15 cellular contexts compared by ENCODE assay signal in genomic region chr4:11252149-11252548, GRCh38.
DNase-seq lines count a peak whose midpoint lies in the region; ATAC-seq, FAIRE-seq and TF ChIP-seq lines count a peak whose summit lies in the region.
"Had no signal": no experiment of that assay in that cellular context is flagged by ENCODE, and none has a peak within 500 bp of the region (broad histone marks: within the 10 kb centered on the region; RNA-seq: fewer than 3 reads in every experiment).

No MANE protein-coding gene starts in this region.

- no peak overlapping the region for H3K56ac ChIP-seq in H1 (replicated peaks; ENCODE audit: insufficient read length, low read depth, low read length)

- H4K5ac ChIP-seq in H1 (ENCODE audit: insufficient read length, low read depth, low read length) = no peak overlapping the region

- H3K27me3 ChIP-seq in H1 (replicated peaks in 1 of 4; ENCODE audit: control insufficient read depth in 3 of 4, extremely low read depth in 1 of 4, insufficient read depth in 3 of 4, low read length in 3 of 4) = no peaks in the 10 kb centered on the region
- H3K27me3 ChIP-seq: BLaER1 treated with 17β-estradiol and CSF1 and Interleukin-3, amounts not matched to agents 10 nM and 100 nM; SJSA1 had no signal

- no peak overlapping the region for H4K91ac ChIP-seq in H1 (replicated peaks; ENCODE audit: insufficient read length, low read length)

- TF ChIP-seq RAD21 in H1 (IDR thresholded peaks at IDR 0.05 in 1 of 2, conservative IDR thresholded peaks at IDR 0.05 in 1 of 2; ENCODE audit: low read depth in 2 of 2, low read length in 2 of 2) = peak; percentile 34 to 49; a peak in 3 of 4 replicates

- peak overlapping the region; percentile 2 for H3K27ac Mint-ChIP-seq in stimulated activated naive B cell treated with anti-CD40 and anti-IgM and Interleukin-4, amounts not matched to agents 10 μg/mL and 1 μg/mL and 100 μg/mL, for 72 hours
- H3K27ac Mint-ChIP-seq in effector memory CD8-positive, alpha-beta T cell = no peak overlapping the region

- no peak overlapping the region for H3K4me2 ChIP-seq in H1 (ENCODE audit: insufficient read depth in 1 of 2, low read depth in 2 of 2, low read length in 2 of 2)
- H3K4me2 ChIP-seq: BLaER1 treated with 17β-estradiol and CSF1 and Interleukin-3, amounts not matched to agents 10 nM and 100 nM had no signal

- H3K79me1 ChIP-seq in H1 (ENCODE audit: low read depth, low read length) = no peaks in the 10 kb centered on the region

- DNase-seq in H1 (ENCODE audit: low read depth in 1 of 2, low spot score in 2 of 2) (no peak), OCI-M1 (lab: John Stamatoyannopoulos, UW) (no peak)
- DNase-seq in stimulated activated naive B cell treated with anti-CD40 and anti-IgM and Interleukin-4, amounts not matched to agents 10 μg/mL and 1 μg/mL and 100 μg/mL, for 72 hours = no peak
- no peak for DNase-seq in effector memory CD8-positive, alpha-beta T cell
- DNase-seq: DMS 273 treated with DMSO at 0.1 percent for 48 hours, Kasumi-1, NCI-H1417 treated with DMSO at 0.1 percent for 48 hours, NCI-H2081 treated with DMSO at 0.1 percent for 48 hours, NCI-H774, T-helper 9 cell had no signal

- no peak overlapping the region for H3K27ac ChIP-seq in H1 (ENCODE audit: low read depth, low read length)
- H3K27ac ChIP-seq: BLaER1 treated with 17β-estradiol and CSF1 and Interleukin-3, amounts not matched to agents 10 nM and 100 nM; SJSA1 had no signal

- H4K20me1 ChIP-seq in H1 (replicated peaks in 1 of 2; ENCODE audit: control insufficient read depth in 1 of 2, insufficient read depth in 2 of 2, low read length in 2 of 2) = no peaks in the 10 kb centered on the region
- H4K20me1 ChIP-seq: BLaER1 treated with 17β-estradiol and CSF1 and Interleukin-3, amounts not matched to agents 10 nM and 100 nM had no signal

- no peak overlapping the region for H3K18ac ChIP-seq in H1 (ENCODE audit: extremely low read depth, low read length)

- no peak overlapping the region for H2BK120ac ChIP-seq in H1 (replicated peaks; ENCODE audit: low read depth, low read length)

- no peak for FAIRE-seq in H1 (lab: Jason Lieb, UNC)

- H3K4ac ChIP-seq in H1 (replicated peaks; ENCODE audit: insufficient read length, low read depth, low read length) = no peak overlapping the region

- no peak overlapping the region for H2BK5ac ChIP-seq in H1 (ENCODE audit: low read depth, low read length)

- H2BK20ac ChIP-seq in H1 (ENCODE audit: low read length) = no peak overlapping the region

- 90% methylated on average over 3 of the region's 3 CpGs; no CpG with 5 or more reads in 1 of the 2 experiments for WGBS in H1 (ENCODE audit: extremely low coverage in 1 of 2, insufficient coverage in 1 of 2, insufficient read length in 1 of 2, insufficient replicate concordance in 2 of 2, low coverage in 1 of 2, low lambda C conversion rate in 2 of 2, missing lambda C conversion rate in 1 of 2), 2 experiments

- no peak overlapping the region for H2AFZ ChIP-seq in H1 (ENCODE audit: low read length)

- no peak overlapping the region for H3K4me3 ChIP-seq in H1 (ENCODE audit: extremely low read depth in 1 of 4, insufficient read depth in 2 of 4, low read depth in 3 of 4, low read length in 4 of 4)
- H3K4me3 ChIP-seq: BLaER1 treated with 17β-estradiol and CSF1 and Interleukin-3, amounts not matched to agents 10 nM and 100 nM; SJSA1 had no signal

- no peak overlapping the region for H2BK12ac ChIP-seq in H1 (ENCODE audit: low read depth, low read length)

- TF ChIP-seq EP300 in H1 (IDR thresholded peaks at IDR 0.05; ENCODE audit: borderline replicate concordance in 1 of 2, low read depth in 2 of 2, low read length in 2 of 2) = no peak

- ATAC-seq in GM18502 (IDR thresholded peaks at IDR 0.05; ENCODE audit: poor library complexity, unreplicated experiment) = peak; percentile 57
- ATAC-seq in HG02870 (IDR thresholded peaks at IDR 0.05; ENCODE audit: unreplicated experiment) = peak; percentile 48
- ATAC-seq in stimulated activated naive B cell treated with anti-CD40 and anti-IgM and Interleukin-4, amounts not matched to agents 10 μg/mL and 1 μg/mL and 100 μg/mL, for 72 hours (replicated peaks) = no peak
- no peak for ATAC-seq in HG03457 (IDR thresholded peaks at IDR 0.05; ENCODE audit: unreplicated experiment)
- no peak for ATAC-seq in effector memory CD8-positive, alpha-beta T cell (replicated peaks)

- H2BK15ac ChIP-seq in H1 (ENCODE audit: low read length) = no peak overlapping the region

- H2AK5ac ChIP-seq in H1 (ENCODE audit: low read depth, low read length) = no peak overlapping the region

- no peak overlapping the region for H3K9ac ChIP-seq in H1 (replicated peaks in 1 of 4; ENCODE audit: extremely low read depth in 1 of 4, low read depth in 3 of 4, low read length in 3 of 4)
- H3K9ac ChIP-seq: BLaER1 treated with 17β-estradiol and CSF1 and Interleukin-3, amounts not matched to agents 10 nM and 100 nM had no signal

- no peak for TF ChIP-seq POLR2A in H1 (IDR thresholded peaks at IDR 0.05; ENCODE audit: control extremely low read depth in 1 of 2, low read depth in 2 of 2, low read length in 2 of 2)

- H3K9me3 Mint-ChIP-seq in stimulated activated naive B cell treated with anti-CD40 and anti-IgM and Interleukin-4, amounts not matched to agents 10 μg/mL and 1 μg/mL and 100 μg/mL, for 72 hours = peaks cover 0 to 3% of the 10 kb centered on the region in 2 donors
- H3K9me3 Mint-ChIP-seq in effector memory CD8-positive, alpha-beta T cell = peaks cover 2 to 8% of the 10 kb centered on the region in 2 donors

- no peak overlapping the region for H3K14ac ChIP-seq in H1 (ENCODE audit: insufficient read length)

- H3K4me1 Mint-ChIP-seq in stimulated activated naive B cell treated with anti-CD40 and anti-IgM and Interleukin-4, amounts not matched to agents 10 μg/mL and 1 μg/mL and 100 μg/mL, for 72 hours = peaks cover 11 to 13% of the 10 kb centered on the region in 2 donors
- peaks cover 0 to 5% of the 10 kb centered on the region in 2 donors for H3K4me1 Mint-ChIP-seq in effector memory CD8-positive, alpha-beta T cell (ENCODE audit: low read depth in 2 of 2)

- CTCF ChIA-PET in H1 (lab: Charles Lee; ENCODE audit: partially characterized antibody) = interaction anchor here (0.6 to 0.8 kb wide), 2 partner anchors 506 to 600 kb away, joined by 3 to 4 read pairs; no protein-coding TSS in a partner anchor

- no peak overlapping the region for H3K4me3 Mint-ChIP-seq in stimulated activated naive B cell treated with anti-CD40 and anti-IgM and Interleukin-4, amounts not matched to agents 10 μg/mL and 1 μg/mL and 100 μg/mL, for 72 hours
- H3K4me3 Mint-ChIP-seq in effector memory CD8-positive, alpha-beta T cell = no peak overlapping the region

- H3K79me2 ChIP-seq in H1 (ENCODE audit: control insufficient read depth in 1 of 2, insufficient read depth in 2 of 2, low read length in 2 of 2) = no peaks in the 10 kb centered on the region

- no peak overlapping the region for H4K8ac ChIP-seq in H1 (ENCODE audit: extremely low read depth, insufficient read depth, low read length)

- no peaks in the 10 kb centered on the region for H3K36me3 ChIP-seq in H1 (ENCODE audit: control insufficient read depth in 2 of 4, insufficient read depth in 4 of 4, low read length in 3 of 4)
- H3K36me3 ChIP-seq: BLaER1 treated with 17β-estradiol and CSF1 and Interleukin-3, amounts not matched to agents 10 nM and 100 nM; SJSA1 had no signal

- POLR2A ChIA-PET in H1 (lab: Charles Lee; ENCODE audit: partially characterized antibody) = no interaction called here

- H3K23ac ChIP-seq in H1 (ENCODE audit: insufficient read length) = no peak overlapping the region

- no peaks in the 10 kb centered on the region for H3K36me3 Mint-ChIP-seq in stimulated activated naive B cell treated with anti-CD40 and anti-IgM and Interleukin-4, amounts not matched to agents 10 μg/mL and 1 μg/mL and 100 μg/mL, for 72 hours
- no peaks in the 10 kb centered on the region for H3K36me3 Mint-ChIP-seq in effector memory CD8-positive, alpha-beta T cell (ENCODE audit: insufficient read depth)

- no peaks in the 10 kb centered on the region; a peak in 1 of 7 replicates for H3K4me1 ChIP-seq in H1 (replicated peaks in 1 of 4; ENCODE audit: control insufficient read depth in 3 of 4, insufficient read depth in 4 of 4, low read length in 3 of 4)
- H3K4me1 ChIP-seq: BLaER1 treated with 17β-estradiol and CSF1 and Interleukin-3, amounts not matched to agents 10 nM and 100 nM; SJSA1 had no signal

- H3K9me3 ChIP-seq in H1 (ENCODE audit: insufficient read depth in 2 of 2, low read depth in 1 of 2, low read length in 1 of 2) = no peaks in the 10 kb centered on the region

- H3K23me2 ChIP-seq in H1 (ENCODE audit: low read depth, low read length) = no peaks in the 10 kb centered on the region

- peak in 2 of 3 experiments; percentile 24 to 39; a peak in 3 of 4 replicates for TF ChIP-seq CTCF in H1 (IDR thresholded peaks at IDR 0.05; ENCODE audit: control extremely low read depth in 1 of 3, insufficient read depth in 1 of 3, low read depth in 1 of 3, low read length in 3 of 3)

- H3K27me3 Mint-ChIP-seq in stimulated activated naive B cell treated with anti-CD40 and anti-IgM and Interleukin-4, amounts not matched to agents 10 μg/mL and 1 μg/mL and 100 μg/mL, for 72 hours = no peaks in the 10 kb centered on the region
- H3K27me3 Mint-ChIP-seq in effector memory CD8-positive, alpha-beta T cell = no peaks in the 10 kb centered on the region

TF ChIP-seq in H1, 55 proteins besides CTCF, POLR2A, EP300 and RAD21 (continues in another document):
- no peak for TF ChIP-seq BCL11A (IDR thresholded peaks at IDR 0.05; ENCODE audit: low read depth in 2 of 2, low read length in 2 of 2)
- TF ChIP-seq ATF2 (IDR thresholded peaks at IDR 0.05; ENCODE audit: low read length) = no peak
- TF ChIP-seq GTF2F1 (IDR thresholded peaks at IDR 0.05; ENCODE audit: borderline replicate concordance, low read depth, low read length) = no peak
- no peak for TF ChIP-seq SIX5 (IDR thresholded peaks at IDR 0.05; ENCODE audit: low read depth, low read length)
- no peak for TF ChIP-seq POU5F1 (IDR thresholded peaks at IDR 0.05; ENCODE audit: low read depth, low read length)

Comparison
In these comparisons a context has a peak if more than half of its experiments do, and no peak if none do; other contexts are left out.
1. ATAC-seq: peak in GM18502 (single experiment) and HG02870 (single experiment); none in stimulated activated naive B cell treated with anti-CD40 and anti-IgM and Interleukin-4, amounts not matched to agents 10 μg/mL and 1 μg/mL and 100 μg/mL, for 72 hours (0 of 2), HG03457 (single experiment) and effector memory CD8-positive, alpha-beta T cell (single experiment).